Comparison of ENCODE assay signal across 8 cellular contexts in the genomic region with DNA sequence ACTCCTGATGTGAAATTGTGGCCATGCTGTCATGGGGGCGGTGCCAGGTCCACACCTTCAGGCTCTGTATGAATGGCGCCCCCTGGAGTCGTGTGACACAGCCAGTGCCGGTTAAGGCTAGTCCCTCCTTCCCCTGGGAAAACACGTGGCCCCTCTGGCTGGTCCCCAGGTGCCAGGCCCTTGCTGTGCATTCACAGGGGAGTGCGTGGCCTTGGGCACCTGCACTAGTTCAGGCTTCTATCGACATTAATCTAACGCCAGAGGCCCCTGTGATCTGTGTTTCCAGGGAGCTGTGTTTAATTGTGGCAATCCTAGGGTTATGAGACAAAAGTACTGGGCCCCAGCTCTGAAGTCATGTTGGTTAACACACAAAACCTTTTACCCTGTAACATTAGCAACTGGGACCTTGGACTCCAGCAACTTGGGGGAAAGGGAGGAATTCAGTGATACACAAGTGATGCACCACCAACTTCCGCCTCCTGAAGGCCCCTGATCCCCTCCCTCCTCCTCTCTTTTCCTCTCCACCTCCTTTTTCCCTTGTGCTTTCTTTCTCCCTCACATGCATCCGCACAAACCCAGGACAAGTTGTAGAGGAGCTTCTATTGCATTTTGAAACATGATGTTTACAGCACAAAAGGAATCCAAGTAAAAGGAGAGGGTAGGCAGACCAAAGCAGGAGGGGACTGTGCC.
DNase-seq lines count a peak whose midpoint lies in the region; ATAC-seq, FAIRE-seq and TF ChIP-seq lines count a peak whose summit lies in the region.

No MANE protein-coding gene starts in this region.

- FAIRE-seq in D721Med (lab: Jason Lieb, UNC): no peak

- H3K27me3 Mint-ChIP-seq in activated naive CD4-positive, alpha-beta T cell treated with anti-CD3 and anti-CD28 coated beads, Interleukin-2, amount 50 U/mL, for 24 hours: no peaks in the 10 kb centered on the region

- no peak for ATAC-seq in HG03469 (IDR thresholded peaks at IDR 0.05; ENCODE audit: unreplicated experiment)

- POLR2A ChIA-PET in SK-N-SH (lab: Yijun Ruan, JAX): no interaction called here

- TF ChIP-seq EP300 in SK-N-SH (IDR thresholded peaks at IDR 0.05; ENCODE audit: borderline replicate concordance in 1 of 2, low read depth in 1 of 2, low read length in 1 of 2): no peak

- H4K20me1 ChIP-seq in SK-N-SH (ENCODE audit: insufficient read depth): peaks cover 9% of the 10 kb centered on the region

- WGBS in SK-N-SH (ENCODE audit: low lambda C conversion rate): 43% methylated on average over 5 of the region's 10 CpGs

- H3K4me3 Mint-ChIP-seq in activated naive CD4-positive, alpha-beta T cell treated with anti-CD3 and anti-CD28 coated beads, Interleukin-2, amount 50 U/mL, for 24 hours: no peak overlapping the region

- H3K4me1 Mint-ChIP-seq in activated naive CD4-positive, alpha-beta T cell treated with anti-CD3 and anti-CD28 coated beads, Interleukin-2, amount 50 U/mL, for 24 hours: peaks cover 21% of the 10 kb centered on the region

- H3K27ac Mint-ChIP-seq in activated naive CD4-positive, alpha-beta T cell treated with anti-CD3 and anti-CD28 coated beads, Interleukin-2, amount 50 U/mL, for 24 hours: peak overlapping the region; percentile 51

- no peak overlapping the region for H3K9ac ChIP-seq in SK-N-SH

- peak; percentile 74 for TF ChIP-seq CTCF in D721Med (IDR thresholded peaks at IDR 0.05; ENCODE audit: insufficient read depth, missing control alignments)
- peak; percentile 73 for TF ChIP-seq CTCF in SK-N-SH (IDR thresholded peaks at IDR 0.05)
- TF ChIP-seq CTCF in cardiac muscle cell (IDR thresholded peaks at IDR 0.05; ENCODE audit: low read depth, low read length): peak; percentile 56

- H3K9me3 ChIP-seq in SK-N-SH (no peaks in the 10 kb centered on the region), cardiac muscle cell (ENCODE audit: low read depth) (no peaks in the 10 kb centered on the region)

- CTCF ChIA-PET in SK-N-SH (lab: Yijun Ruan, JAX): interaction anchor here (0.6 to 2.9 kb wide), 26 partner anchors 8 to 562 kb away, joined by 3 to 20 read pairs (median 3); no protein-coding TSS in a partner anchor

- H3K36me3 ChIP-seq in SK-N-SH (replicated peaks in 1 of 2; ENCODE audit: control insufficient read depth in 1 of 2, insufficient read depth in 2 of 2, low read length in 1 of 2): peaks cover 0 to 5% of the 10 kb centered on the region in 2 experiments
- peaks cover 4% of the 10 kb centered on the region for H3K36me3 ChIP-seq in cardiac muscle cell

- H3K79me2 ChIP-seq in SK-N-SH (ENCODE audit: insufficient read depth): peaks cover 12% of the 10 kb centered on the region; the same call in 1 of the 2 replicates

- no peak overlapping the region for H2AFZ ChIP-seq in SK-N-SH (ENCODE audit: low read depth)

- no peak overlapping the region for H3K4me2 ChIP-seq in SK-N-SH

- H3K4me1 ChIP-seq in SK-N-SH (ENCODE audit: control insufficient read depth in 1 of 2, insufficient read depth in 2 of 2, low read depth in 1 of 2, low read length in 1 of 2) (peaks cover 0 to 13% of the 10 kb centered on the region in 2 experiments; a peak in 2 of 4 replicates), cardiac muscle cell (ENCODE audit: low read depth) (peaks cover 10% of the 10 kb centered on the region)

- peaks cover 6% of the 10 kb centered on the region for H3F3A ChIP-seq in SK-N-SH (replicated peaks; ENCODE audit: insufficient read depth)

- H3K27ac ChIP-seq in SK-N-SH (ENCODE audit: low read depth in 2 of 2, low read length in 1 of 2) (no peak overlapping the region), cardiac muscle cell (no peak overlapping the region)

- no peaks in the 10 kb centered on the region for H3K9me2 ChIP-seq in SK-N-SH

- H3K36me3 Mint-ChIP-seq in activated naive CD4-positive, alpha-beta T cell treated with anti-CD3 and anti-CD28 coated beads, Interleukin-2, amount 50 U/mL, for 24 hours: no peaks in the 10 kb centered on the region

- H3K27me3 ChIP-seq in SK-N-SH (ENCODE audit: insufficient read depth): no peaks in the 10 kb centered on the region
- H3K27me3 ChIP-seq in cardiac muscle cell: no peaks in the 10 kb centered on the region

- H3K4me3 ChIP-seq in SK-N-SH (ENCODE audit: low read depth in 2 of 2, low read length in 1 of 2) (no peak overlapping the region; a peak in 1 of 4 replicates), cardiac muscle cell (no peak overlapping the region)

- H3K9me3 Mint-ChIP-seq in activated naive CD4-positive, alpha-beta T cell treated with anti-CD3 and anti-CD28 coated beads, Interleukin-2, amount 50 U/mL, for 24 hours: no peaks in the 10 kb centered on the region

- TF ChIP-seq RAD21 in SK-N-SH (IDR thresholded peaks at IDR 0.05; ENCODE audit: low read length): peak; percentile 72

- DNase-seq in D721Med (ENCODE audit: insufficient read length, low spot score): no peak
- peak; percentile 78 for DNase-seq in H4 (ENCODE audit: low spot score)
- DNase-seq in NCI-H1092 treated with DMSO at 0.1 percent for 48 hours (lab: John Stamatoyannopoulos, UW): peak; percentile 42
- peak; percentile 79 for DNase-seq in SK-N-SH
- peak; percentile 68 to 90 for DNase-seq in cardiac muscle cell (ENCODE audit: low read depth in 1 of 2, low spot score in 1 of 2)
- peak; percentile 78 for DNase-seq in retina

TF ChIP-seq in SK-N-SH, 30 proteins besides CTCF, POLR2A, EP300 and RAD21:
- TF ChIP-seq, protein P1, sequence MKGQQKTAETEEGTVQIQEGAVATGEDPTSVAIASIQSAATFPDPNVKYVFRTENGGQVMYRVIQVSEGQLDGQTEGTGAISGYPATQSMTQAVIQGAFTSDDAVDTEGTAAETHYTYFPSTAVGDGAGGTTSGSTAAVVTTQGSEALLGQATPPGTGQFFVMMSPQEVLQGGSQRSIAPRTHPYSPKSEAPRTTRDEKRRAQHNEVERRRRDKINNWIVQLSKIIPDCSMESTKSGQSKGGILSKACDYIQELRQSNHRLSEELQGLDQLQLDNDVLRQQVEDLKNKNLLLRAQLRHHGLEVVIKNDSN (IDR thresholded peaks at IDR 0.05; ENCODE audit: borderline replicate concordance, low read depth): peak; percentile 43; the same call in 1 of the 2 replicates
- TF ChIP-seq MXI1 (IDR thresholded peaks at IDR 0.05; ENCODE audit: low read depth, low read length) (peak; percentile 69; the same call in 1 of the 2 replicates), SMC3 (IDR thresholded peaks at IDR 0.05; ENCODE audit: low read depth, low read length) (peak; percentile 79), ELF1 (IDR thresholded peaks at IDR 0.05) (no peak)
- TF ChIP-seq, protein P2, sequence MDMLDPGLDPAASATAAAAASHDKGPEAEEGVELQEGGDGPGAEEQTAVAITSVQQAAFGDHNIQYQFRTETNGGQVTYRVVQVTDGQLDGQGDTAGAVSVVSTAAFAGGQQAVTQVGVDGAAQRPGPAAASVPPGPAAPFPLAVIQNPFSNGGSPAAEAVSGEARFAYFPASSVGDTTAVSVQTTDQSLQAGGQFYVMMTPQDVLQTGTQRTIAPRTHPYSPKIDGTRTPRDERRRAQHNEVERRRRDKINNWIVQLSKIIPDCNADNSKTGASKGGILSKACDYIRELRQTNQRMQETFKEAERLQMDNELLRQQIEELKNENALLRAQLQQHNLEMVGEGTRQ (IDR thresholded peaks at IDR 0.05; ENCODE audit: borderline replicate concordance, low read depth, low read length): no peak
- TF ChIP-seq, protein P3, sequence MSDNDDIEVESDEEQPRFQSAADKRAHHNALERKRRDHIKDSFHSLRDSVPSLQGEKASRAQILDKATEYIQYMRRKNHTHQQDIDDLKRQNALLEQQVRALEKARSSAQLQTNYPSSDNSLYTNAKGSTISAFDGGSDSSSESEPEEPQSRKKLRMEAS (IDR thresholded peaks at IDR 0.05; ENCODE audit: low read depth): peak; percentile 78; the same call in 1 of the 2 replicates
